ENCODE assay signal across 10 cellular contexts in genomic region chr12:95633049-95633545, GRCh38.
DNase-seq lines count a peak whose midpoint lies in the region; ATAC-seq and TF ChIP-seq lines count a peak whose summit lies in the region.
"Had no signal": no experiment of that assay in that cellular context is flagged by ENCODE, and none has a peak within 500 bp of the region (broad histone marks: within the 10 kb centered on the region; RNA-seq: fewer than 3 reads in every experiment).

No MANE protein-coding gene starts in this region.

- H3K36me3 ChIP-seq in GM23248 (ENCODE audit: low read depth) (no peaks in the 10 kb centered on the region), RWPE2 (ENCODE audit: low read depth) (no peaks in the 10 kb centered on the region), gastrocnemius medialis (no peaks in the 10 kb centered on the region)

- H3K9me3 ChIP-seq in GM23248 (ENCODE audit: low read depth) (no peaks in the 10 kb centered on the region), RWPE2 (ENCODE audit: severe bottlenecking) (no peaks in the 10 kb centered on the region), gastrocnemius medialis (no peaks in the 10 kb centered on the region)

- H3K4me1 Mint-ChIP-seq in activated naive CD4-positive, alpha-beta T cell treated with anti-CD3 and anti-CD28 coated beads for 36 hours (ENCODE audit: low read depth): no peaks in the 10 kb centered on the region
- no peaks in the 10 kb centered on the region for H3K4me1 Mint-ChIP-seq in stimulated activated memory B cell treated with anti-CD40 and anti-IgM and Interleukin-4, amounts not matched to agents 10 μg/mL and 1 μg/mL and 100 μg/mL, for 72 hours

- TF ChIP-seq CTCF in RWPE2 (IDR thresholded peaks at IDR 0.05; ENCODE audit: poor library complexity, severe bottlenecking) (no peak), foreskin keratinocyte (conservative IDR thresholded peaks at IDR 0.05) (peak; percentile 42), gastrocnemius medialis (IDR thresholded peaks at IDR 0.05 in 4 of 5, conservative IDR thresholded peaks at IDR 0.05 in 1 of 5) (no peak), GM13977 (IDR thresholded peaks at IDR 0.05; ENCODE audit: extremely low read depth, insufficient read depth, missing control alignments) (no peak)

- TF ChIP-seq POLR2A in gastrocnemius medialis (IDR thresholded peaks at IDR 0.05): no peak

- no peak overlapping the region for H3K27ac Mint-ChIP-seq in activated naive CD4-positive, alpha-beta T cell treated with anti-CD3 and anti-CD28 coated beads for 36 hours
- H3K27ac Mint-ChIP-seq in stimulated activated memory B cell treated with anti-CD40 and anti-IgM and Interleukin-4, amounts not matched to agents 10 μg/mL and 1 μg/mL and 100 μg/mL, for 72 hours: no peak overlapping the region

- H3F3A ChIP-seq in GM23248 (ENCODE audit: insufficient read depth): peaks cover 14% of the 10 kb centered on the region; the same call in 1 of the 2 replicates

- no peak overlapping the region for H2AFZ ChIP-seq in GM23248

- H3K4me1 ChIP-seq in GM23248 (ENCODE audit: insufficient read depth) (peaks cover 20% of the 10 kb centered on the region), RWPE2 (ENCODE audit: insufficient read depth, poor library complexity, severe bottlenecking) (peaks cover 45% of the 10 kb centered on the region), foreskin keratinocyte (peaks cover 13% of the 10 kb centered on the region), gastrocnemius medialis (no peaks in the 10 kb centered on the region)

- H3K79me2 ChIP-seq in GM23248 (ENCODE audit: insufficient read depth): no peaks in the 10 kb centered on the region

- H3K27me3 Mint-ChIP-seq in activated naive CD4-positive, alpha-beta T cell treated with anti-CD3 and anti-CD28 coated beads for 36 hours (ENCODE audit: low read depth): no peaks in the 10 kb centered on the region
- H3K27me3 Mint-ChIP-seq in stimulated activated memory B cell treated with anti-CD40 and anti-IgM and Interleukin-4, amounts not matched to agents 10 μg/mL and 1 μg/mL and 100 μg/mL, for 72 hours: peaks cover 22% of the 10 kb centered on the region

- H3K9ac ChIP-seq in GM23248: no peak overlapping the region

- H3K27ac ChIP-seq in GM23248 (peak overlapping the region; percentile 75), RWPE2 (ENCODE audit: poor library complexity, severe bottlenecking) (peak overlapping the region; percentile 98), foreskin keratinocyte (peak overlapping the region; percentile 81), gastrocnemius medialis (peak overlapping the region; percentile 11 to 70 (median 30))

- H3K9me2 ChIP-seq in GM23248 (ENCODE audit: insufficient read depth): no peaks in the 10 kb centered on the region

- H3K4me3 ChIP-seq in GM23248 (no peak overlapping the region), RWPE2 (ENCODE audit: severe bottlenecking) (no peak overlapping the region), gastrocnemius medialis (no peak overlapping the region)

- intact Hi-C loops in gastrocnemius medialis (cut with DNase I; ENCODE audit: low total_unique reads): no loop called here
- intact Hi-C loops in activated naive CD4-positive, alpha-beta T cell treated with anti-CD3 and anti-CD28 coated beads for 36 hours (cut with micrococcal nuclease): no loop called here

- H4K20me1 ChIP-seq in GM23248 (ENCODE audit: insufficient read depth): no peaks in the 10 kb centered on the region

- ATAC-seq in RWPE2 (ENCODE audit: low read depth) (peak; percentile 80), foreskin keratinocyte (peak; percentile 99), gastrocnemius medialis (peak; percentile 65 to 83)
- ATAC-seq in stimulated activated memory B cell treated with anti-CD40 and anti-IgM and Interleukin-4, amounts not matched to agents 10 μg/mL and 1 μg/mL and 100 μg/mL, for 72 hours: no peak

- H3K27me3 ChIP-seq in GM23248 (replicated peaks; ENCODE audit: insufficient read depth): no peaks in the 10 kb centered on the region
- H3K27me3 ChIP-seq in RWPE2 (ENCODE audit: insufficient read depth, poor library complexity, severe bottlenecking): no peaks in the 10 kb centered on the region
- no peaks in the 10 kb centered on the region for H3K27me3 ChIP-seq in foreskin keratinocyte
- peaks cover 0 to under 1% (median 0%) of the 10 kb centered on the region in 3 donors for H3K27me3 ChIP-seq in gastrocnemius medialis

- in situ Hi-C loops in GM23248 (cut with MboI) (no loop called here), gastrocnemius medialis (cut with MboI; ENCODE audit: low sequenced_read_pairs in 4 of 4) (no loop called here), GM13977 (cut with MboI; ENCODE audit: low pct_unique_long_range_greater_than_20kb, low sequenced_read_pairs, unreplicated experiment) (no loop called here)

- WGBS in GM23248 (ENCODE audit: low coverage in 1 of 2, low lambda C conversion rate in 2 of 2, missing lambda C conversion rate in 2 of 2), 2 experiments: 43 to 50% methylated on average over 7 of the region's 7 CpGs

- H3K9me3 Mint-ChIP-seq in activated naive CD4-positive, alpha-beta T cell treated with anti-CD3 and anti-CD28 coated beads for 36 hours: no peaks in the 10 kb centered on the region
- no peaks in the 10 kb centered on the region for H3K9me3 Mint-ChIP-seq in stimulated activated memory B cell treated with anti-CD40 and anti-IgM and Interleukin-4, amounts not matched to agents 10 μg/mL and 1 μg/mL and 100 μg/mL, for 72 hours

- CTCF ChIA-PET in activated naive CD4-positive, alpha-beta T cell treated with anti-CD3 and anti-CD28 coated beads for 36 hours (lab: Charles Lee): no interaction called here

- no peak overlapping the region for H3K4me3 Mint-ChIP-seq in activated naive CD4-positive, alpha-beta T cell treated with anti-CD3 and anti-CD28 coated beads for 36 hours
- no peak overlapping the region for H3K4me3 Mint-ChIP-seq in stimulated activated memory B cell treated with anti-CD40 and anti-IgM and Interleukin-4, amounts not matched to agents 10 μg/mL and 1 μg/mL and 100 μg/mL, for 72 hours

- H3K4me2 ChIP-seq in GM23248 (ENCODE audit: unreplicated experiment): peak overlapping the region; percentile 25

- DNase-seq in GM23248: peak; percentile 96
- DNase-seq in RWPE2 (ENCODE audit: low spot score): peak; percentile 97
- DNase-seq in foreskin keratinocyte: peak; percentile 99
- DNase-seq in gastrocnemius medialis: peak in 1 of 2 donors; percentile 49
- no peak for DNase-seq in T-helper 1 cell
- DNase-seq in activated naive CD4-positive, alpha-beta T cell treated with anti-CD3 and anti-CD28 coated beads for 36 hours: no peak
- DNase-seq in GM13977 (ENCODE audit: low spot score): no peak
- DNase-seq: activated effector memory CD4-positive, alpha-beta T cell treated with anti-CD3 and anti-CD28 coated beads, Interleukin-2, amount 50 U/mL, for 16 hours; NCI-H1092 treated with DMSO at 0.1 percent for 48 hours had no signal

- no peaks in the 10 kb centered on the region for H3K36me3 Mint-ChIP-seq in activated naive CD4-positive, alpha-beta T cell treated with anti-CD3 and anti-CD28 coated beads for 36 hours (ENCODE audit: low read depth)
- no peaks in the 10 kb centered on the region for H3K36me3 Mint-ChIP-seq in stimulated activated memory B cell treated with anti-CD40 and anti-IgM and Interleukin-4, amounts not matched to agents 10 μg/mL and 1 μg/mL and 100 μg/mL, for 72 hours

Comparison
In these comparisons a context has a peak if more than half of its experiments do, and no peak if none do; other contexts are left out.
1. DNase-seq: peak in GM23248 (single experiment), RWPE2 (single experiment) and foreskin keratinocyte (2 of 2); none in T-helper 1 cell (0 of 5), activated naive CD4-positive, alpha-beta T cell treated with anti-CD3 and anti-CD28 coated beads for 36 hours (single experiment) and GM13977 (single experiment).
2. H3K27ac ChIP-seq: peak in every context shown above with its lines; median percentile 98 in RWPE2; 81 in foreskin keratinocyte; 75 in GM23248; 30 in gastrocnemius medialis.